ENCODE assay signal across 1 cellular context in the genomic region with DNA sequence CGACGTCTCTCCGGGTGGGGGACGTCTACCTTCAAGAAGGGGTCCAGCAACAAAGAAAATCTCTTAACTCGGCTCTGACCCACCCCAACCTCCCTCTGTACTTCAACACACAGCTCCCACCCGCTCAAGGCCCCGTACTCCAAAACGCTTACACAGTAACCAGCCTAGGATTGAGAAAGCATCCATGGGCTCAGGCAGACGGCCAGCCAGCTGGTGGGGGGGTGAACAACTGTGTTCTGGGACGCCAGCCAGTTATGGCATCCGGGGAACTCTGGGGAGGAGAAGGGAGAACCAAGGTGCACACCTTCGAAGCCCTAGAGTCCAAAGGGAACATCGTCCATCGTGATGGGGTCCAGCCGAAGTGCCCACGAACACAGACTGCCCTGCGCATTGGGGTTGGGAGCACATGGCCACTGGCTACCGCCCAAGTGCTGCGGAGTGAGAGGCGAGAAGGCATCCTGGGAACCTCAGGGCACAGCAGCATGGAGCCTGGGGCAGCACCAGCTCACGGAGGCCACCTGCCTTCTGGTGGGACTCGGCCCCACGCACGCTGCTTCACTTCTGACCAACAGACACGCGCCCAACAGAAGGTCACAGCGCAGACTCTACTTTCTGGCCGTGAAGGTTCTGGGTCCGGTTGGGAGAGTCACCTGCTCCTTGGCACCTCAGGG.
TF ChIP-seq lines count a peak whose summit lies in the region.

No MANE protein-coding gene starts in this region.

TF ChIP-seq in HepG2, 621 proteins besides CTCF, POLR2A, EP300 and RAD21 (continued from another document and continues in another):
- TF ChIP-seq, protein P1, sequence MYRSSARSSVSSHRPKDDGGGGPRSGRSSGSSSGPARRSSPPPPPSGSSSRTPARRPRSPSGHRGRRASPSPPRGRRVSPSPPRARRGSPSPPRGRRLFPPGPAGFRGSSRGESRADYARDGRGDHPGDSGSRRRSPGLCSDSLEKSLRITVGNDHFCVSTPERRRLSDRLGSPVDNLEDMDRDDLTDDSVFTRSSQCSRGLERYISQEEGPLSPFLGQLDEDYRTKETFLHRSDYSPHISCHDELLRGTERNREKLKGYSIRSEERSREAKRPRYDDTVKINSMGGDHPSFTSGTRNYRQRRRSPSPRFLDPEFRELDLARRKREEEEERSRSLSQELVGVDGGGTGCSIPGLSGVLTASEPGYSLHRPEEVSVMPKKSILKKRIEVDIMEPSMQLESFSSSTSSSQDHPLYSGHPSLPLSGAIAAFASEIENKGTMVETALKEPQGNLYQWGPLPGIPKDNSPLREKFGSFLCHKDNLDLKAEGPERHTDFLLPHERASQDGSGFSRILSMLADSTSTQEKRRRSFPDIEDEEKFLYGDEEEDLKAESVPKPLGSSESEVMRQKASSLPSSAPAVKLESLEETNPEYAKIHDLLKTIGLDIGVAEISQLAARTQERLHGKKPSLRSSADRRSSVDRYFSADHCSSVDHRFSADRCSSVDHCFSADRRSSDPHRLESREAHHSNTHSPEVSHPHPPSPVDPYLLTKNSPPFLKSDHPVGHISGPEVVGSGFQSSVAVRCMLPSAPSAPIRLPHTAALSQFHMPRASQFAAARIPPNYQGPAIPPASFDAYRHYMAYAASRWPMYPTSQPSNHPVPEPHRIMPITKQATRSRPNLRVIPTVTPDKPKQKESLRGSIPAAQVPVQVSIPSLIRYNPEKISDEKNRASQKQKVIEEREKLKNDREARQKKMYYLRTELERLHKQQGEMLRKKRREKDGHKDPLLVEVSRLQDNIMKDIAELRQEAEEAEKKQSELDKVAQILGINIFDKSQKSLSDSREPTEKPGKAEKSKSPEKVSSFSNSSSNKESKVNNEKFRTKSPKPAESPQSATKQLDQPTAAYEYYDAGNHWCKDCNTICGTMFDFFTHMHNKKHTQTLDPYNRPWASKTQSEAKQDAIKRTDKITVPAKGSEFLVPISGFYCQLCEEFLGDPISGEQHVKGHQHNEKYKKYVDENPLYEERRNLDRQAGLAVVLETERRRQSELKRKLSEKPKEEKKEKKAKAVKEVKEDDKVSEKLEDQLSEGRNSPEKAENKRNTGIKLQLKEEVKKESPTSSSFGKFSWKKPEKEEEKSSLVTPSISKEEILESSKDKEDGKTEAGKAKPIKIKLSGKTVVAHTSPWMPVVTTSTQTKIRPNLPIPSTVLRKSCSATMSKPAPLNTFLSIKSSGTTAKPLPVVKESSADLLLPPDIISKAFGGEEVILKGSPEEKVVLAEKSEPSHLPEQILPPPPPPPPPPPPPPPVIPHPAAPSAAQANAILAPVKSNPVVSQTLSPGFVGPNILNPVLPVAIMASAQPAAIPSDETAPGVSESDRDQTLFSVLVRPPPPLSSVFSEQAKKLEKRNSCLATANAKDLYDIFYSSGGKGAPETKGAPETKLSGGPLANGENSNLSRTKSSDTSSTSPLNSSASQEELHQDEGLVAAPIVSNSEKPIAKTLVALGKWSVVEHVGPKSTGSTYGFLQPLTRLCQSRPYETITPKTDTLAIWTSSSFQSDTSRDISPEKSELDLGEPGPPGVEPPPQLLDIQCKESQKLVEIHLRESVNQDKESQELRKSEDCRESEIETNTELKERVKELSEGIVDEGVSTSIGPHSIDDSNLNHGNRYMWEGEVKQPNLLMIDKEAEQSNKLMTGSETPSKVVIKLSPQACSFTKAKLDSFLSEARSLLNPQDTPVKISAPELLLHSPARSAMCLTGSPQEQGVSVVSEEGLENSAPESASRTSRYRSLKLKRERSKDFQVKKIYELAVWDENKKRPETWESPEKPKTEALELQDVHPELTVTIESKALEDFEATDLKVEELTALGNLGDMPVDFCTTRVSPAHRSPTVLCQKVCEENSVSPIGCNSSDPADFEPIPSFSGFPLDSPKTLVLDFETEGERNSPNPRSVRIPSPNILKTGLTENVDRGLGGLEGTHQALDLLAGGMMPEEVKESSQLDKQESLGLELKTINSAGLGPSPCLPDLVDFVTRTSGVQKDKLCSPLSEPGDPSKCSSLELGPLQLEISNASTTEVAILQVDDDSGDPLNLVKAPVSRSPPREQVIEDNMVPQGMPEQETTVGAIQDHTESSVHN (CRISPR knock-in tag; IDR thresholded peaks at IDR 0.05), result peak; percentile 93; the same call in 1 of the 2 replicates
- TF ChIP-seq ZNF138 (CRISPR knock-in tag; IDR thresholded peaks at IDR 0.05; ENCODE audit: low read depth), result peak; percentile 79; the same call in 1 of the 2 replicates
- TF ChIP-seq, protein P2, sequence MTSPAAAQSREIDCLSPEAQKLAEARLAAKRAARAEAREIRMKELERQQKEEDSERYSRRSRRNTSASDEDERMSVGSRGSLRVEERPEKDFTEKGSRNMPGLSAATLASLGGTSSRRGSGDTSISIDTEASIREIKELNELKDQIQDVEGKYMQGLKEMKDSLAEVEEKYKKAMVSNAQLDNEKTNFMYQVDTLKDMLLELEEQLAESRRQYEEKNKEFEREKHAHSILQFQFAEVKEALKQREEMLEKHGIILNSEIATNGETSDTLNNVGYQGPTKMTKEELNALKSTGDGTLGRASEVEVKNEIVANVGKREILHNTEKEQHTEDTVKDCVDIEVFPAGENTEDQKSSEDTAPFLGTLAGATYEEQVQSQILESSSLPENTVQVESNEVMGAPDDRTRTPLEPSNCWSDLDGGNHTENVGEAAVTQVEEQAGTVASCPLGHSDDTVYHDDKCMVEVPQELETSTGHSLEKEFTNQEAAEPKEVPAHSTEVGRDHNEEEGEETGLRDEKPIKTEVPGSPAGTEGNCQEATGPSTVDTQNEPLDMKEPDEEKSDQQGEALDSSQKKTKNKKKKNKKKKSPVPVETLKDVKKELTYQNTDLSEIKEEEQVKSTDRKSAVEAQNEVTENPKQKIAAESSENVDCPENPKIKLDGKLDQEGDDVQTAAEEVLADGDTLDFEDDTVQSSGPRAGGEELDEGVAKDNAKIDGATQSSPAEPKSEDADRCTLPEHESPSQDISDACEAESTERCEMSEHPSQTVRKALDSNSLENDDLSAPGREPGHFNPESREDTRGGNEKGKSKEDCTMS (CRISPR knock-in tag; conservative IDR thresholded peaks at IDR 0.05), result no peak
- 0 out of 2 replicates have a peak, but pooled peaks have one; percentile 18 for TF ChIP-seq STAT6 (CRISPR knock-in tag; IDR thresholded peaks at IDR 0.05; ENCODE audit: borderline replicate concordance)
- TF ChIP-seq ZBTB20 (CRISPR knock-in tag; IDR thresholded peaks at IDR 0.05; ENCODE audit: borderline replicate concordance, low read depth), result peak; percentile 69; the same call in 1 of the 2 replicates
- no peak for TF ChIP-seq MLLT10 (CRISPR knock-in tag; IDR thresholded peaks at IDR 0.05)
- 0 out of 2 replicates have a peak, but pooled peaks have one; percentile 50 for TF ChIP-seq MEIS2 (CRISPR knock-in tag; IDR thresholded peaks at IDR 0.05)
- TF ChIP-seq BCL3 (CRISPR knock-in tag; IDR thresholded peaks at IDR 0.05), result no peak
- TF ChIP-seq NFIC (IDR thresholded peaks at IDR 0.05; ENCODE audit: low read length), result no peak
- no peak for TF ChIP-seq SP1 (IDR thresholded peaks at IDR 0.05)
- TF ChIP-seq SP1 (CRISPR knock-in tag; IDR thresholded peaks at IDR 0.05), result no peak
- TF ChIP-seq ZFAT (CRISPR knock-in tag; conservative IDR thresholded peaks at IDR 0.05), result no peak
- TF ChIP-seq TRIM24 (CRISPR knock-in tag; IDR thresholded peaks at IDR 0.05), result 0 out of 2 replicates have a peak, but pooled peaks have one; percentile 16
- TF ChIP-seq TOE1 (CRISPR knock-in tag; IDR thresholded peaks at IDR 0.05), result no peak
- TF ChIP-seq MTERF4 (CRISPR knock-in tag; IDR thresholded peaks at IDR 0.05), result no peak
- no peak; the same call in 1 of the 2 replicates for TF ChIP-seq ZNF747 (CRISPR knock-in tag; IDR thresholded peaks at IDR 0.05; ENCODE audit: borderline replicate concordance)
- TF ChIP-seq, protein P3, sequence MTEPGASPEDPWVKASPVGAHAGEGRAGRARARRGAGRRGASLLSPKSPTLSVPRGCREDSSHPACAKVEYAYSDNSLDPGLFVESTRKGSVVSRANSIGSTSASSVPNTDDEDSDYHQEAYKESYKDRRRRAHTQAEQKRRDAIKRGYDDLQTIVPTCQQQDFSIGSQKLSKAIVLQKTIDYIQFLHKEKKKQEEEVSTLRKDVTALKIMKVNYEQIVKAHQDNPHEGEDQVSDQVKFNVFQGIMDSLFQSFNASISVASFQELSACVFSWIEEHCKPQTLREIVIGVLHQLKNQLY (CRISPR knock-in tag; IDR thresholded peaks at IDR 0.05), result no peak
- no peak for TF ChIP-seq ETV6 (CRISPR knock-in tag; conservative IDR thresholded peaks at IDR 0.05)
- no peak for TF ChIP-seq ZNF331 (CRISPR knock-in tag; IDR thresholded peaks at IDR 0.05)
- TF ChIP-seq SMC3 (IDR thresholded peaks at IDR 0.05; ENCODE audit: low read length), result 0 out of 2 replicates have a peak, but pooled peaks have one; percentile 1
- TF ChIP-seq ZNF337 (CRISPR knock-in tag; IDR thresholded peaks at IDR 0.05; ENCODE audit: borderline replicate concordance, low read depth), result no peak
- TF ChIP-seq ZNF841 (CRISPR knock-in tag; IDR thresholded peaks at IDR 0.05; ENCODE audit: borderline replicate concordance), result no peak
- no peak; the same call in none of the 2 replicates for TF ChIP-seq HOXA3 (CRISPR knock-in tag; IDR thresholded peaks at IDR 0.05)
- TF ChIP-seq PRMT3 (CRISPR knock-in tag; IDR thresholded peaks at IDR 0.05; ENCODE audit: borderline replicate concordance, low read depth), result no peak
- TF ChIP-seq ZBTB43 (CRISPR knock-in tag; conservative IDR thresholded peaks at IDR 0.05), result 0 out of 2 replicates have a peak, but pooled peaks have one; percentile 46
- no peak for TF ChIP-seq MXD4 (CRISPR knock-in tag; IDR thresholded peaks at IDR 0.05)
- TF ChIP-seq ZMAT3 (CRISPR knock-in tag; conservative IDR thresholded peaks at IDR 0.05), result no peak
- TF ChIP-seq POLR2G (IDR thresholded peaks at IDR 0.05; ENCODE audit: low read depth, low read length), result peak; percentile 68
- no peak; the same call in 1 of the 2 replicates for TF ChIP-seq JUN (CRISPR knock-in tag; IDR thresholded peaks at IDR 0.05)
- TF ChIP-seq GPN1 (CRISPR knock-in tag; IDR thresholded peaks at IDR 0.05; ENCODE audit: borderline replicate concordance), result no peak
- peak; percentile 68; the same call in 1 of the 2 replicates for TF ChIP-seq CBX5 (CRISPR knock-in tag; IDR thresholded peaks at IDR 0.05; ENCODE audit: borderline replicate concordance)
- TF ChIP-seq, protein P4, sequence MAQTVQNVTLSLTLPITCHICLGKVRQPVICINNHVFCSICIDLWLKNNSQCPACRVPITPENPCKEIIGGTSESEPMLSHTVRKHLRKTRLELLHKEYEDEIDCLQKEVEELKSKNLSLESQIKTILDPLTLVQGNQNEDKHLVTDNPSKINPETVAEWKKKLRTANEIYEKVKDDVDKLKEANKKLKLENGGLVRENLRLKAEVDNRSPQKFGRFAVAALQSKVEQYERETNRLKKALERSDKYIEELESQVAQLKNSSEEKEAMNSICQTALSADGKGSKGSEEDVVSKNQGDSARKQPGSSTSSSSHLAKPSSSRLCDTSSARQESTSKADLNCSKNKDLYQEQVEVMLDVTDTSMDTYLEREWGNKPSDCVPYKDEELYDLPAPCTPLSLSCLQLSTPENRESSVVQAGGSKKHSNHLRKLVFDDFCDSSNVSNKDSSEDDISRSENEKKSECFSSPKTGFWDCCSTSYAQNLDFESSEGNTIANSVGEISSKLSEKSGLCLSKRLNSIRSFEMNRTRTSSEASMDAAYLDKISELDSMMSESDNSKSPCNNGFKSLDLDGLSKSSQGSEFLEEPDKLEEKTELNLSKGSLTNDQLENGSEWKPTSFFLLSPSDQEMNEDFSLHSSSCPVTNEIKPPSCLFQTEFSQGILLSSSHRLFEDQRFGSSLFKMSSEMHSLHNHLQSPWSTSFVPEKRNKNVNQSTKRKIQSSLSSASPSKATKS (CRISPR knock-in tag; IDR thresholded peaks at IDR 0.05), result no peak
- TF ChIP-seq ZSCAN30 (CRISPR knock-in tag; IDR thresholded peaks at IDR 0.05), result no peak
- no peak for TF ChIP-seq NFKBIZ (CRISPR knock-in tag; IDR thresholded peaks at IDR 0.05)
